ENCODE assay signal across 14 cellular contexts in genomic region chr6:138341176-138341575, GRCh38. TPM values are rescaled to one million over a fixed set of nuclear protein-coding genes. Genes with fewer than 3 reads are reported as not detected.
"Had no signal": no experiment of that assay in that cellular context is flagged by ENCODE, and none has a peak within 500 bp of the region (broad histone marks: within the 10 kb centered on the region; RNA-seq: fewer than 3 reads in every experiment).

No MANE protein-coding gene starts in this region.

- H3K36me3 ChIP-seq: HAP-1 had no signal

- H3K4me3 ChIP-seq: GM23248, HAP-1 had no signal

- DNase-seq: GM23248, GOT3, H7, HFFc6, Karpas-422, KBM-7 had no signal

- H3K27ac ChIP-seq: GM23248, HL-60, KMS-11 had no signal

- H3K9ac ChIP-seq: GM23248, KMS-11 had no signal

- H2AFZ ChIP-seq: GM23248 had no signal

- FAIRE-seq: HepG2 had no signal

- ATAC-seq: HCT116, HepG2 had no signal

- H3K4me2 ChIP-seq: KMS-11 had no signal

- H3K9me3 ChIP-seq: HAP-1 had no signal

RNA-seq across cellular contexts. Expression of gene SMIM28, which starts 36.5 kb away (rescaled TPM):
- total RNA-seq: GM23248, H4, HepG2, HFFc6, HT1080 had no signal
- polyA plus RNA-seq: GM23248, HepG2, IgD-negative memory B cell had no signal
